Comparison of ENCODE assay signal across 16 cellular contexts in genomic region chr17:74642556-74642955, GRCh38. TPM values are rescaled to one million over a fixed set of nuclear protein-coding genes. Genes with fewer than 3 reads are reported as not detected.
DNase-seq lines count a peak whose midpoint lies in the region; ATAC-seq and TF ChIP-seq lines count a peak whose summit lies in the region.
"Had no signal": no experiment of that assay in that cellular context is flagged by ENCODE, and none has a peak within 500 bp of the region (broad histone marks: within the 10 kb centered on the region; RNA-seq: fewer than 3 reads in every experiment).

No MANE protein-coding gene starts in this region.

- peaks cover 63 to 97% (median 87%) of the 10 kb centered on the region in 10 experiments for H3K4me1 ChIP-seq in BLaER1 treated with 17β-estradiol and CSF1 and Interleukin-3, amounts not matched to agents 10 nM and 100 nM
- H3K4me1 ChIP-seq in ascending aorta, result no peaks in the 10 kb centered on the region
- H3K4me1 ChIP-seq: BE2C had no signal

- peak overlapping the region; percentile 61 to 91 (median 81); a peak in 21 of 22 replicates for H3K9ac ChIP-seq in BLaER1 treated with 17β-estradiol and CSF1 and Interleukin-3, amounts not matched to agents 10 nM and 100 nM

- H3K9me3 Mint-ChIP-seq in activated B cell treated with CpG ODN at 0.5 μM for 24 hours (no peaks in the 10 kb centered on the region), naive B cell (no peaks in the 10 kb centered on the region)
- H3K9me3 Mint-ChIP-seq: CD8-positive, alpha-beta T cell; H9 had no signal

- H3K27me3 Mint-ChIP-seq in activated B cell treated with CpG ODN at 0.5 μM for 24 hours, result peaks cover 10% of the 10 kb centered on the region
- peaks cover 26 to 53% (median 45%) of the 10 kb centered on the region in 3 donors for H3K27me3 Mint-ChIP-seq in naive B cell

- DNase-seq in activated B cell treated with CpG ODN at 0.5 μM for 24 hours (no peak), naive B cell (no peak), NCI-H2029 (lab: John Stamatoyannopoulos, UW) (no peak), ascending aorta (ENCODE audit: low spot score in 2 of 2) (no peak)
- DNase-seq: BE2C; Calu3; CD8-positive, alpha-beta T cell; DMS79 treated with DMSO at 0.1 percent for 48 hours; GF-D8; H9 had no signal

- peak overlapping the region; percentile 83 to 99 (median 92) for H3K27ac ChIP-seq in BLaER1 treated with 17β-estradiol and CSF1 and Interleukin-3, amounts not matched to agents 10 nM and 100 nM
- H3K27ac ChIP-seq in ascending aorta, result no peak overlapping the region

- POLR2A ChIA-PET in activated B cell treated with CpG ODN at 0.5 μM for 24 hours (lab: Charles Lee), result no interaction called here

- ATAC-seq in activated B cell treated with CpG ODN at 0.5 μM for 24 hours (ENCODE audit: low read depth), result no peak
- no peak for ATAC-seq in naive B cell (ENCODE audit: low read depth in 2 of 2)
- no peak for ATAC-seq in GM21381 (IDR thresholded peaks at IDR 0.05; ENCODE audit: unreplicated experiment)
- ATAC-seq: CD8-positive, alpha-beta T cell; HepG2 had no signal

- peak overlapping the region; percentile 89 to 96 (median 93) for H3K4me2 ChIP-seq in BLaER1 treated with 17β-estradiol and CSF1 and Interleukin-3, amounts not matched to agents 10 nM and 100 nM

- H3K4me3 ChIP-seq in BLaER1 treated with 17β-estradiol and CSF1 and Interleukin-3, amounts not matched to agents 10 nM and 100 nM, result peak overlapping the region in 1 of 10 experiments; percentile 13; a peak in 1 of 20 replicates
- no peak overlapping the region for H3K4me3 ChIP-seq in ascending aorta

- H3K9me3 ChIP-seq in BLaER1 treated with 17β-estradiol and CSF1 and Interleukin-3, amounts not matched to agents 10 nM and 100 nM (replicated peaks in 1 of 11), result no peaks in the 10 kb centered on the region
- no peaks in the 10 kb centered on the region for H3K9me3 ChIP-seq in ascending aorta
- H3K9me3 ChIP-seq: BE2C had no signal

- no peaks in the 10 kb centered on the region for H3K36me3 ChIP-seq in BLaER1 treated with 17β-estradiol and CSF1 and Interleukin-3, amounts not matched to agents 10 nM and 100 nM
- H3K36me3 ChIP-seq in ascending aorta, result no peaks in the 10 kb centered on the region
- H3K36me3 ChIP-seq: BE2C had no signal

- CTCF ChIA-PET in activated B cell treated with CpG ODN at 0.5 μM for 24 hours (lab: Charles Lee), result interaction anchor here (1.8 kb wide), 1 partner anchor 15 kb away, joined by 4 read pairs; no protein-coding TSS in a partner anchor

- H3K27ac Mint-ChIP-seq in activated B cell treated with CpG ODN at 0.5 μM for 24 hours (peak overlapping the region; percentile 87), naive B cell (peak overlapping the region in 1 of 6 donors; percentile 82)
- H3K27ac Mint-ChIP-seq: CD8-positive, alpha-beta T cell; H9 had no signal

- no peaks in the 10 kb centered on the region for H3K36me3 Mint-ChIP-seq in activated B cell treated with CpG ODN at 0.5 μM for 24 hours (ENCODE audit: low read depth)
- H3K36me3 Mint-ChIP-seq in naive B cell, result no peaks in the 10 kb centered on the region
- H3K36me3 Mint-ChIP-seq: CD8-positive, alpha-beta T cell had no signal

- H3K4me3 Mint-ChIP-seq in activated B cell treated with CpG ODN at 0.5 μM for 24 hours, result no peak overlapping the region
- peak overlapping the region in 5 of 8 donors; percentile 42 to 89 (median 70) for H3K4me3 Mint-ChIP-seq in naive B cell
- H3K4me3 Mint-ChIP-seq: CD8-positive, alpha-beta T cell; H9 had no signal

- intact Hi-C loops in activated B cell treated with CpG ODN at 0.5 μM for 24 hours (cut with micrococcal nuclease) (no loop called here), ascending aorta (cut with DNase I) (no loop called here)

- H3K27me3 ChIP-seq in BLaER1 treated with 17β-estradiol and CSF1 and Interleukin-3, amounts not matched to agents 10 nM and 100 nM, result peaks cover 0 to 15% (median 0%) of the 10 kb centered on the region in 11 experiments; a peak in 5 of 22 replicates
- H3K27me3 ChIP-seq in ascending aorta, result no peaks in the 10 kb centered on the region
- H3K27me3 ChIP-seq: BE2C had no signal

- TF ChIP-seq CTCF in activated B cell treated with CpG ODN at 0.5 μM for 24 hours (IDR thresholded peaks at IDR 0.05) (no peak), ascending aorta (IDR thresholded peaks at IDR 0.05) (no peak)

- H3K4me1 Mint-ChIP-seq in activated B cell treated with CpG ODN at 0.5 μM for 24 hours (peaks cover 83% of the 10 kb centered on the region), naive B cell (peaks cover 67 to 86% (median 82%) of the 10 kb centered on the region in 3 donors)

- H4K20me1 ChIP-seq in BLaER1 treated with 17β-estradiol and CSF1 and Interleukin-3, amounts not matched to agents 10 nM and 100 nM, result no peaks in the 10 kb centered on the region; a peak in 1 of 22 replicates

RNA-seq across cellular contexts. Expression of gene CD300E, which starts 19.0 kb away (rescaled TPM):
- total RNA-seq in activated B cell treated with CpG ODN at 0.5 μM for 24 hours (0.09 and 0.29 TPM in 2 replicates), ascending aorta (0.21 TPM)
- under 1 TPM in 3 of 6 donors, not detected in 3; 0.06 to 0.69 (median 0.18) TPM for polyA plus RNA-seq in naive B cell (ENCODE audit: low read depth in 6 of 6)
- total RNA-seq: A172, Calu3, H1, H9, HepG2 had no signal
- polyA plus RNA-seq: H1, HepG2 had no signal

RNA-seq across cellular contexts. Expression of gene CD300LD, which starts 50.5 kb away (rescaled TPM):
- not detected in 2 replicates for total RNA-seq in activated B cell treated with CpG ODN at 0.5 μM for 24 hours
- polyA plus RNA-seq in naive B cell (ENCODE audit: low read depth in 6 of 6), result not detected
- total RNA-seq in ascending aorta, result not detected
- total RNA-seq: A172; Calu3; CD8-positive, alpha-beta T cell; H1; H9; HepG2 had no signal
- polyA plus RNA-seq: H1, HepG2, IgD-negative memory B cell had no signal

Comparison
In these comparisons a context has a peak if more than half of its experiments do, and no peak if none do; other contexts are left out.
1. H3K27ac ChIP-seq: peak in BLaER1 treated with 17β-estradiol and CSF1 and Interleukin-3, amounts not matched to agents 10 nM and 100 nM (11 of 11); none in ascending aorta (0 of 2).